25 cellular contexts compared by ENCODE assay signal in genomic region chr10:60105195-60105812, GRCh38.
"Had no signal": no experiment of that assay in that cellular context is flagged by ENCODE, and none has a peak within 500 bp of the region (broad histone marks: within the 10 kb centered on the region; RNA-seq: fewer than 3 reads in every experiment).

No MANE protein-coding gene starts in this region.

- H3K4me1 Mint-ChIP-seq: activated B cell treated with CpG ODN at 0.5 μM for 24 hours; activated CD4-positive, alpha-beta T cell treated with anti-CD3 and anti-CD28 coated beads for 36 hours; activated naive CD8-positive, alpha-beta T cell treated with anti-CD3 and anti-CD28 coated beads for 36 hours; natural killer cell; T-helper 17 cell had no signal

- H3K4me3 ChIP-seq: body of pancreas, heart right ventricle, ovary, prostate gland, transverse colon, vagina had no signal

- H3K9me3 ChIP-seq: body of pancreas, heart right ventricle, ovary, prostate gland, transverse colon, vagina had no signal

- H3K9me3 Mint-ChIP-seq: activated B cell treated with CpG ODN at 0.5 μM for 24 hours; activated naive CD8-positive, alpha-beta T cell treated with anti-CD3 and anti-CD28 coated beads for 36 hours; activated T-cell treated with anti-CD3 and anti-CD28 coated beads, Interleukin-2, amount 50 U/mL, for 24 hours; natural killer cell had no signal

- H3K27me3 ChIP-seq: body of pancreas, heart right ventricle, ovary, transverse colon, vagina had no signal

- H3K27ac ChIP-seq: body of pancreas, heart right ventricle, ovary, prostate gland, transverse colon, vagina had no signal

- H3K36me3 ChIP-seq: ovary, prostate gland, transverse colon had no signal

- H3K36me3 Mint-ChIP-seq: activated naive CD8-positive, alpha-beta T cell treated with anti-CD3 and anti-CD28 coated beads for 36 hours; natural killer cell had no signal

- H3K27ac Mint-ChIP-seq: activated B cell treated with CpG ODN at 0.5 μM for 24 hours; activated CD4-positive, alpha-beta T cell treated with anti-CD3 and anti-CD28 coated beads for 36 hours; activated naive CD8-positive, alpha-beta T cell treated with anti-CD3 and anti-CD28 coated beads for 36 hours; activated T-cell treated with anti-CD3 and anti-CD28 coated beads, Interleukin-2, amount 50 U/mL, for 24 hours; natural killer cell; T-helper 17 cell had no signal

- ATAC-seq: activated CD4-positive, alpha-beta T cell treated with anti-CD3 and anti-CD28 coated beads for 36 hours; body of pancreas; esophagus mucosa; heart right ventricle; left lobe of liver; natural killer cell; stimulated activated naive CD8-positive, alpha-beta T cell treated with anti-CD3 and anti-CD28 coated beads, Interleukin-15, Interleukin-2, amounts not matched to agents 100 U/mL and 50 U/mL, for 24 hours; T-helper 17 cell had no signal

- FAIRE-seq: endothelial cell of umbilical vein had no signal

- H3K4me1 ChIP-seq: prostate gland, transverse colon, vagina had no signal

- H3K27me3 Mint-ChIP-seq: activated B cell treated with CpG ODN at 0.5 μM for 24 hours; activated CD4-positive, alpha-beta T cell treated with anti-CD3 and anti-CD28 coated beads for 36 hours; activated T-cell treated with anti-CD3 and anti-CD28 coated beads, Interleukin-2, amount 50 U/mL, for 24 hours; T-helper 17 cell had no signal

- DNase-seq: activated B cell treated with CpG ODN at 0.5 μM for 24 hours; activated CD4-positive, alpha-beta T cell treated with anti-CD3 and anti-CD28 coated beads for 36 hours; activated CD4-positive, alpha-beta T cell treated with anti-CD3 and anti-CD28 coated beads, Interleukin-2, amount 50 U/mL, for 4 hours; activated CD8-positive, alpha-beta memory T cell treated with anti-CD3 and anti-CD28 coated beads for 24 hours; activated CD8-positive, alpha-beta memory T cell treated with anti-CD3 and anti-CD28 coated beads, Interleukin-2, amount 50 U/mL, for 4 hours; activated naive CD4-positive, alpha-beta T cell treated with Interleukin-2 at 50 U/mL for 16 hours; activated naive CD8-positive, alpha-beta T cell treated with anti-CD3 and anti-CD28 coated beads for 36 hours; activated T-cell treated with anti-CD3 and anti-CD28 coated beads, Interleukin-2, amount 50 U/mL, for 24 hours; amygdala; body of pancreas; dermis blood vessel endothelial cell; effector memory CD4-positive, alpha-beta T cell; heart right ventricle; natural killer cell; ovary; stimulated activated CD4-positive, alpha-beta T cell treated with anti-CD3 and anti-CD28 coated beads, Interleukin-4, amount 100 ng/mL, for 4 hours; stimulated activated naive CD8-positive, alpha-beta T cell treated with anti-CD3 and anti-CD28 coated beads, Interleukin-15, Interleukin-2, amounts not matched to agents 100 U/mL and 50 U/mL, for 24 hours; SW 1271; T-helper 17 cell; transverse colon had no signal

- H3K4me3 Mint-ChIP-seq: activated B cell treated with CpG ODN at 0.5 μM for 24 hours; activated CD4-positive, alpha-beta T cell treated with anti-CD3 and anti-CD28 coated beads for 36 hours; activated naive CD8-positive, alpha-beta T cell treated with anti-CD3 and anti-CD28 coated beads for 36 hours; activated T-cell treated with anti-CD3 and anti-CD28 coated beads, Interleukin-2, amount 50 U/mL, for 24 hours; natural killer cell had no signal
